ENCODE assay signal across 26 cellular contexts in genomic region chr11:85658180-85658579, GRCh38. TPM values are rescaled to one million over a fixed set of nuclear protein-coding genes. Genes with fewer than 3 reads are reported as not detected.
"Had no signal": no experiment of that assay in that cellular context is flagged by ENCODE, and none has a peak within 500 bp of the region (broad histone marks: within the 10 kb centered on the region; RNA-seq: fewer than 3 reads in every experiment).

No MANE protein-coding gene starts in this region.

- ATAC-seq: activated CD4-positive, CD25-positive, alpha-beta regulatory T cell treated with anti-CD3 and anti-CD28 coated beads, Interleukin-2, amount 50 U/mL, for 24 hours; effector memory CD8-positive, alpha-beta T cell; foreskin keratinocyte; heart left ventricle; naive thymus-derived CD8-positive, alpha-beta T cell had no signal

- H3K9me3 ChIP-seq: heart left ventricle, right atrium auricular region, spleen, suprapubic skin, tibial artery had no signal

- H3K27ac ChIP-seq: foreskin keratinocyte, heart left ventricle, spleen, suprapubic skin, tibial artery, VCaP had no signal

- H3K9me3 Mint-ChIP-seq: activated CD4-positive, alpha-beta memory T cell treated with anti-CD3 and anti-CD28 coated beads, Interleukin-2, amount 10 ng/mL, durations not matched to agents 7 days and 5 days; activated CD4-positive, alpha-beta T cell treated with anti-CD3 and anti-CD28 coated beads, Interleukin-2, amount 10 ng/mL, durations not matched to agents 7 days and 5 days; activated naive CD8-positive, alpha-beta T cell treated with anti-CD3 and anti-CD28 coated beads, Interleukin-2, amount 10 ng/mL, durations not matched to agents 7 days and 5 days; effector memory CD8-positive, alpha-beta T cell; naive thymus-derived CD8-positive, alpha-beta T cell; neural crest cell had no signal

- H3K4me3 Mint-ChIP-seq: activated CD4-positive, alpha-beta memory T cell treated with anti-CD3 and anti-CD28 coated beads, Interleukin-2, amount 10 ng/mL, durations not matched to agents 7 days and 5 days; activated CD4-positive, alpha-beta T cell treated with anti-CD3 and anti-CD28 coated beads, Interleukin-2, amount 10 ng/mL, durations not matched to agents 7 days and 5 days; activated naive CD8-positive, alpha-beta T cell treated with anti-CD3 and anti-CD28 coated beads, Interleukin-2, amount 10 ng/mL, durations not matched to agents 7 days and 5 days; effector memory CD8-positive, alpha-beta T cell; naive thymus-derived CD8-positive, alpha-beta T cell; neural crest cell had no signal

- H3K27ac Mint-ChIP-seq: activated CD4-positive, alpha-beta memory T cell treated with anti-CD3 and anti-CD28 coated beads, Interleukin-2, amount 10 ng/mL, durations not matched to agents 7 days and 5 days; activated CD4-positive, alpha-beta T cell treated with anti-CD3 and anti-CD28 coated beads, Interleukin-2, amount 10 ng/mL, durations not matched to agents 7 days and 5 days; activated naive CD8-positive, alpha-beta T cell treated with anti-CD3 and anti-CD28 coated beads, Interleukin-2, amount 10 ng/mL, durations not matched to agents 7 days and 5 days; effector memory CD8-positive, alpha-beta T cell had no signal

- FAIRE-seq: endothelial cell of umbilical vein, TTC549 had no signal

- DNase-seq: activated CD4-positive, alpha-beta memory T cell treated with anti-CD3 and anti-CD28 coated beads, Interleukin-2, amount 10 ng/mL, durations not matched to agents 7 days and 5 days; activated CD4-positive, alpha-beta T cell treated with anti-CD3 and anti-CD28 coated beads, Interleukin-2, amount 10 ng/mL, durations not matched to agents 7 days and 5 days; activated CD8-positive, alpha-beta memory T cell treated with anti-CD3 and anti-CD28 coated beads, Interleukin-2, amount 50 U/mL, for 48 hours; activated effector memory CD4-positive, alpha-beta T cell treated with Interleukin-2 at 50 U/mL for 16 hours; activated naive CD4-positive, alpha-beta T cell treated with Interleukin-2 at 50 U/mL for 16 hours; activated naive CD8-positive, alpha-beta T cell treated with anti-CD3 and anti-CD28 coated beads, Interleukin-2, amount 10 ng/mL, durations not matched to agents 7 days and 5 days; amygdala; caudate nucleus; cortex of kidney; effector memory CD8-positive, alpha-beta T cell; foreskin keratinocyte; heart left ventricle; naive thymus-derived CD8-positive, alpha-beta T cell; nucleus accumbens; spleen; stimulated activated naive CD4-positive, alpha-beta T cell; T-helper 9 cell; tibial artery had no signal

- H3K27me3 ChIP-seq: foreskin keratinocyte, heart left ventricle, right atrium auricular region, spleen, suprapubic skin, tibial artery had no signal

- H3K4me3 ChIP-seq: heart left ventricle, right atrium auricular region, spleen, suprapubic skin, tibial artery had no signal

- H3K27me3 Mint-ChIP-seq: activated CD4-positive, alpha-beta memory T cell treated with anti-CD3 and anti-CD28 coated beads, Interleukin-2, amount 10 ng/mL, durations not matched to agents 7 days and 5 days; activated CD4-positive, alpha-beta T cell treated with anti-CD3 and anti-CD28 coated beads, Interleukin-2, amount 10 ng/mL, durations not matched to agents 7 days and 5 days; activated naive CD8-positive, alpha-beta T cell treated with anti-CD3 and anti-CD28 coated beads, Interleukin-2, amount 10 ng/mL, durations not matched to agents 7 days and 5 days; effector memory CD8-positive, alpha-beta T cell; naive thymus-derived CD8-positive, alpha-beta T cell had no signal

RNA-seq across cellular contexts. Expression of gene CCDC89, which starts 27.8 kb away (rescaled TPM):
- total RNA-seq: endothelial cell of umbilical vein, neural crest cell, pulmonary artery endothelial cell had no signal
- polyA plus RNA-seq: endothelial cell of umbilical vein; naive thymus-derived CD8-positive, alpha-beta T cell had no signal
